Comparison of ENCODE assay signal across 19 cellular contexts in the genomic region with DNA sequence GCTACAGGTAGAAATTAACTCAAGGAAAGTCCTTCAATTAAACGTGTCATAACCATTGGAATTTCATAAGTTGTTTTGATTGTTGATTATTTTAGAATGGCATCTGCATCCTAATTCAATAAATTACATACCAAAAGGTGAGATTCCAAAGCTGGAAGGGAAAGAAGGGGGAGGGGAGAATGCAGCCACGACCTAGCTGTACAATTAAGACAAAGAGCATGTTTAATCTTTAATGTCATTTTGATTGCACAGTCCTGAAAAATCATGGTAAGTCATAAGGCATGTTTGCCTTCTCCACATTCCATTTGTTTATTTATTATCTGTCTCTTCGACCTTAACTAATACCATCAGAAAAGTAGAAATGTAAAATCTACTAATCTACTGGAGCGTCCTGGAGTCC.
"Had no signal": no experiment of that assay in that cellular context is flagged by ENCODE, and none has a peak within 500 bp of the region (broad histone marks: within the 10 kb centered on the region; RNA-seq: fewer than 3 reads in every experiment).

No MANE protein-coding gene starts in this region.

- ATAC-seq: activated CD8-positive, alpha-beta memory T cell treated with anti-CD3 and anti-CD28 coated beads, Interleukin-2, amount 10 ng/mL, durations not matched to agents 7 days and 5 days; activated T-helper 17 cell treated with anti-CD3 and anti-CD28 coated beads, Interleukin-2, amount 50 U/mL, for 72 hours; natural killer cell had no signal

- H3K27me3 Mint-ChIP-seq: activated CD4-positive, alpha-beta memory T cell treated with anti-CD3 and anti-CD28 coated beads, Interleukin-2, amount 10 ng/mL, durations not matched to agents 7 days and 5 days; activated CD8-positive, alpha-beta memory T cell treated with anti-CD3 and anti-CD28 coated beads, Interleukin-2, amount 10 ng/mL, durations not matched to agents 7 days and 5 days; activated T-helper 17 cell treated with anti-CD3 and anti-CD28 coated beads, Interleukin-2, amount 50 U/mL, for 72 hours; central memory CD8-positive, alpha-beta T cell had no signal

- H3K4me1 Mint-ChIP-seq: activated B cell treated with CpG ODN at 0.5 μM for 24 hours; activated CD4-positive, alpha-beta memory T cell treated with anti-CD3 and anti-CD28 coated beads, Interleukin-2, amount 10 ng/mL, durations not matched to agents 7 days and 5 days; activated CD8-positive, alpha-beta memory T cell treated with anti-CD3 and anti-CD28 coated beads, Interleukin-2, amount 10 ng/mL, durations not matched to agents 7 days and 5 days; activated T-helper 17 cell treated with anti-CD3 and anti-CD28 coated beads, Interleukin-2, amount 50 U/mL, for 72 hours; central memory CD8-positive, alpha-beta T cell; natural killer cell had no signal

- H3K9me3 Mint-ChIP-seq: activated B cell treated with CpG ODN at 0.5 μM for 24 hours; activated CD4-positive, alpha-beta memory T cell treated with anti-CD3 and anti-CD28 coated beads, Interleukin-2, amount 10 ng/mL, durations not matched to agents 7 days and 5 days; activated T-helper 17 cell treated with anti-CD3 and anti-CD28 coated beads, Interleukin-2, amount 50 U/mL, for 72 hours; brain; central memory CD8-positive, alpha-beta T cell; natural killer cell; T-helper 2 cell treated with Interferon-gamma antibody and Interleukin-4, amounts not matched to agents 5 μg/mL and 100 μg/mL, for 36 hours; type B pancreatic cell had no signal

- H3K27ac Mint-ChIP-seq: activated B cell treated with CpG ODN at 0.5 μM for 24 hours; activated CD4-positive, alpha-beta memory T cell treated with anti-CD3 and anti-CD28 coated beads, Interleukin-2, amount 10 ng/mL, durations not matched to agents 7 days and 5 days; activated CD8-positive, alpha-beta memory T cell treated with anti-CD3 and anti-CD28 coated beads, Interleukin-2, amount 10 ng/mL, durations not matched to agents 7 days and 5 days; activated T-helper 17 cell treated with anti-CD3 and anti-CD28 coated beads, Interleukin-2, amount 50 U/mL, for 72 hours; natural killer cell; T-helper 2 cell treated with Interferon-gamma antibody and Interleukin-4, amounts not matched to agents 5 μg/mL and 100 μg/mL, for 36 hours had no signal

- H3K36me3 Mint-ChIP-seq: activated CD8-positive, alpha-beta memory T cell treated with anti-CD3 and anti-CD28 coated beads, Interleukin-2, amount 10 ng/mL, durations not matched to agents 7 days and 5 days; natural killer cell; type B pancreatic cell had no signal

- H3K27me3 ChIP-seq: right atrium auricular region had no signal

- H3K27ac ChIP-seq: esophagus squamous epithelium, right atrium auricular region, skin epidermis, stomach had no signal

- DNase-seq: activated B cell treated with CpG ODN at 0.5 μM for 24 hours; activated CD4-positive, alpha-beta memory T cell treated with anti-CD3 and anti-CD28 coated beads, Interleukin-2, amount 10 ng/mL, durations not matched to agents 7 days and 5 days; activated CD4-positive, alpha-beta T cell treated with anti-CD3 and anti-CD28 coated beads for 4 hours; activated CD8-positive, alpha-beta memory T cell treated with anti-CD3 and anti-CD28 coated beads, Interleukin-2, amount 10 ng/mL, durations not matched to agents 7 days and 5 days; activated naive CD4-positive, alpha-beta T cell treated with Interleukin-2 at 50 U/mL for 16 hours; cortex of kidney; effector CD4-positive, alpha-beta T cell; esophagus squamous epithelium; natural killer cell; posterior cingulate gyrus; stimulated activated CD4-positive, alpha-beta T cell treated with anti-CD3 and anti-CD28 coated beads, Interleukin-4, amount 100 ng/mL, for 1 hour; stomach had no signal

- H3K9me3 ChIP-seq: esophagus squamous epithelium, right atrium auricular region, stomach had no signal

- H3K36me3 ChIP-seq: esophagus squamous epithelium, right atrium auricular region, stomach had no signal

- H3K4me3 ChIP-seq: right atrium auricular region, skin epidermis, stomach had no signal

- H3K4me3 Mint-ChIP-seq: activated B cell treated with CpG ODN at 0.5 μM for 24 hours; activated CD4-positive, alpha-beta memory T cell treated with anti-CD3 and anti-CD28 coated beads, Interleukin-2, amount 10 ng/mL, durations not matched to agents 7 days and 5 days; activated CD8-positive, alpha-beta memory T cell treated with anti-CD3 and anti-CD28 coated beads, Interleukin-2, amount 10 ng/mL, durations not matched to agents 7 days and 5 days; activated T-helper 17 cell treated with anti-CD3 and anti-CD28 coated beads, Interleukin-2, amount 50 U/mL, for 72 hours; central memory CD8-positive, alpha-beta T cell; natural killer cell; T-helper 2 cell treated with Interferon-gamma antibody and Interleukin-4, amounts not matched to agents 5 μg/mL and 100 μg/mL, for 36 hours had no signal
